ENCODE assay signal across 1 cellular context in genomic region chr19:15934332-15935078, GRCh38.
TF ChIP-seq lines count a peak whose summit lies in the region.

Gene CYP4F11 (minus strand): TSS chr19:15934529. CDS start chr19:15934408, 121 bp downstream.

TF ChIP-seq in HepG2, 621 proteins besides CTCF, POLR2A, EP300 and RAD21 (continued from another document and continues in another):
- TF ChIP-seq ZNF609 (CRISPR knock-in tag; IDR thresholded peaks at IDR 0.05; ENCODE audit: borderline replicate concordance) (no peak), SNAPC2 (CRISPR knock-in tag; IDR thresholded peaks at IDR 0.05) (no peak), ZNF367 (CRISPR knock-in tag; IDR thresholded peaks at IDR 0.05; ENCODE audit: borderline replicate concordance) (no peak), ZSCAN21 (CRISPR knock-in tag; IDR thresholded peaks at IDR 0.05; ENCODE audit: borderline replicate concordance) (0 out of 2 replicates have a peak, but pooled peaks have one; percentile 73), NKX3-1 (CRISPR knock-in tag; IDR thresholded peaks at IDR 0.05) (no peak), ETV5 (CRISPR knock-in tag; IDR thresholded peaks at IDR 0.05; ENCODE audit: borderline replicate concordance) (peak; percentile 64; the same call in 1 of the 2 replicates), GATAD1 (CRISPR knock-in tag; IDR thresholded peaks at IDR 0.05) (no peak), BATF2 (CRISPR knock-in tag; IDR thresholded peaks at IDR 0.05) (no peak), DRAP1 (CRISPR knock-in tag; IDR thresholded peaks at IDR 0.05) (0 out of 2 replicates have a peak, but pooled peaks have one; percentile 47), ZNF280B (CRISPR knock-in tag; IDR thresholded peaks at IDR 0.05; ENCODE audit: borderline replicate concordance) (0 out of 2 replicates have a peak, but pooled peaks have one; percentile 26), ZNF335 (CRISPR knock-in tag; IDR thresholded peaks at IDR 0.05) (no peak), NR2F6 (IDR thresholded peaks at IDR 0.05) (peak; percentile 57), NR2F6 (CRISPR knock-in tag; IDR thresholded peaks at IDR 0.05) (no peak), NCOR1 (IDR thresholded peaks at IDR 0.05; ENCODE audit: borderline replicate concordance, low read length) (peak; percentile 33; the same call in 1 of the 2 replicates), MEF2D (CRISPR knock-in tag; IDR thresholded peaks at IDR 0.05) (0 out of 2 replicates have a peak, but pooled peaks have one; percentile 38), ZBTB7B (CRISPR knock-in tag; IDR thresholded peaks at IDR 0.05) (peak; percentile 82; the same call in 1 of the 2 replicates), WIZ (CRISPR knock-in tag; IDR thresholded peaks at IDR 0.05) (no peak), HNF1B (CRISPR knock-in tag; IDR thresholded peaks at IDR 0.05) (peak; percentile 42; the same call in 1 of the 2 replicates), FOXA1 (IDR thresholded peaks at IDR 0.05) (peak; percentile 53; the same call in 1 of the 2 replicates), FOXA1 (CRISPR knock-in tag; IDR thresholded peaks at IDR 0.05) (peak; percentile 92), REPIN1 (CRISPR knock-in tag; IDR thresholded peaks at IDR 0.05; ENCODE audit: borderline replicate concordance, low read depth) (peak; percentile 1; the same call in 1 of the 2 replicates), MLXIP (CRISPR knock-in tag; IDR thresholded peaks at IDR 0.05; ENCODE audit: borderline replicate concordance) (no peak), RARA (CRISPR knock-in tag; IDR thresholded peaks at IDR 0.05) (no peak; the same call in 1 of the 2 replicates), CBX2 (IDR thresholded peaks at IDR 0.05; ENCODE audit: low read depth, low read length) (no peak), CBX2 (CRISPR knock-in tag; IDR thresholded peaks at IDR 0.05; ENCODE audit: low read depth) (no peak), ELF1 (CRISPR knock-in tag; IDR thresholded peaks at IDR 0.05) (0 out of 2 replicates have a peak, but pooled peaks have one; percentile 67), FOXK2 (IDR thresholded peaks at IDR 0.05) (peak; percentile 41; the same call in 1 of the 2 replicates), ZNF83 (CRISPR knock-in tag; IDR thresholded peaks at IDR 0.05; ENCODE audit: borderline replicate concordance) (no peak), HOXA5 (CRISPR knock-in tag; IDR thresholded peaks at IDR 0.05) (no peak), MXD4 (CRISPR knock-in tag; IDR thresholded peaks at IDR 0.05) (no peak), ZNF232 (CRISPR knock-in tag; IDR thresholded peaks at IDR 0.05; ENCODE audit: borderline replicate concordance) (no peak), FOXO1 (CRISPR knock-in tag; IDR thresholded peaks at IDR 0.05) (peak; percentile 47; the same call in 1 of the 2 replicates), ELF3 (CRISPR knock-in tag; IDR thresholded peaks at IDR 0.05) (peak; percentile 34; the same call in 1 of the 2 replicates), IRF1 (CRISPR knock-in tag; IDR thresholded peaks at IDR 0.05; ENCODE audit: low read depth) (no peak), TFAP4 (IDR thresholded peaks at IDR 0.05; ENCODE audit: borderline replicate concordance, low read depth) (peak; percentile 80; the same call in 1 of the 2 replicates), PHF8 (CRISPR knock-in tag; IDR thresholded peaks at IDR 0.05) (peak; percentile 65), ZNF781 (CRISPR knock-in tag; IDR thresholded peaks at IDR 0.05; ENCODE audit: borderline replicate concordance, not compliant biosample characterization) (peak; percentile 38), MATR3 (CRISPR knock-in tag; IDR thresholded peaks at IDR 0.05) (no peak), ZNF446 (CRISPR knock-in tag; IDR thresholded peaks at IDR 0.05) (no peak), NFE2L2 (IDR thresholded peaks at IDR 0.05; ENCODE audit: low read length) (peak; percentile 55; the same call in 1 of the 2 replicates), MIXL1 (CRISPR knock-in tag; IDR thresholded peaks at IDR 0.05) (0 out of 2 replicates have a peak, but pooled peaks have one; percentile 23), PATZ1 (CRISPR knock-in tag; IDR thresholded peaks at IDR 0.05) (0 out of 2 replicates have a peak, but pooled peaks have one; percentile 10), ZSCAN29 (CRISPR knock-in tag; conservative IDR thresholded peaks at IDR 0.05) (0 out of 2 replicates have a peak, but pooled peaks have one; percentile 34)
